ENCODE assay signal across 1 cellular context in the genomic region with DNA sequence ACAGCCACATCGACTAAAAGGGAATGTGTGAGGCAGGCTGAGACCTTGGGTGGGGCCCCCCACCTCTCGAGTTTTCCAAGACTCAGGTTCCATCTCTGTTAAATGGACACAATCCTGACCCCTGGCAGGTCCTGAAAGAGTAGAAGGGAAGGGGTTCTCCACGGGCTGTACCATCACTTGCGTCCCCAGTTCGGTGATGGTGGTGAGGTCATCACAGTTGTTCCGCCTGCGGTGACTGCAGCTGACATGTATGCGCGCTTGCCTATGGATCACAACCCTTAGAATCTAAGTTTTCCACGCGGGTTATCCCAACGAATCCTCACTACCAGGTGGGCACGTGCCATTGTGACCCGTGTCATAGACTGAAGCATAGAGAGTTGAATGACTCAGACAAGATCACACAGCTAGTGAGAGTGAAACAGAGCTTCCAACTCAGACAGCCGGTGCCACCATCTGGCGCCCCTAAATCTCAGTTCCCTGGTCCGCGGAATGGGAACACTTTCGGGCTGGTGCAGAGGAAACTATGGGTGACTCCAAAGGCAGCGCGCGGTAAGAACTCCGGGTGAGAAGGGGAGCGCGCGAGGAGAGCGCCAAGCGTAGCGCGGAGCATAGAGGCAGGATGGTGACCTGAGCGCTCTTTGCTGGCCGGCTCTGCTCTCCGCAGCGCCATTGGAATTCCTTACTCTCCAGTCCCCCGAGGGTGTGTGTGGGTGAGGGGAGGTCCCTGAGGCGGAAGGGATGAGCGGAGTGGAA.
TF ChIP-seq lines count a peak whose summit lies in the region.

No MANE protein-coding gene starts in this region.

TF ChIP-seq in IMR-90, 13 proteins besides CTCF, POLR2A, EP300 and RAD21:
- no peak for TF ChIP-seq NFE2L2 (IDR thresholded peaks at IDR 0.05; ENCODE audit: low read depth, low read length)
- no peak for TF ChIP-seq MAFK (IDR thresholded peaks at IDR 0.05; ENCODE audit: low read depth, low read length)
- no peak for TF ChIP-seq RFX5 (IDR thresholded peaks at IDR 0.05; ENCODE audit: low read depth, low read length)
- TF ChIP-seq MXI1 (IDR thresholded peaks at IDR 0.05; ENCODE audit: borderline replicate concordance, low read depth, low read length), result no peak
- TF ChIP-seq BHLHE40 (IDR thresholded peaks at IDR 0.05; ENCODE audit: low read depth, low read length), result peak; percentile 70
- TF ChIP-seq ELK1 (IDR thresholded peaks at IDR 0.05; ENCODE audit: borderline replicate concordance, low read depth, low read length), result no peak
- TF ChIP-seq RCOR1 (IDR thresholded peaks at IDR 0.05; ENCODE audit: insufficient replicate concordance, low read length), result no peak
- no peak for TF ChIP-seq MAZ (IDR thresholded peaks at IDR 0.05; ENCODE audit: borderline replicate concordance, low read depth, low read length)
- TF ChIP-seq SMC3 (IDR thresholded peaks at IDR 0.05; ENCODE audit: low read depth, low read length), result no peak
TF ChIP-seq in IMR-90: peak in this region for 1.
